ENCODE assay signal across 18 cellular contexts in genomic region chr10:72227826-72228225, GRCh38. TPM values are rescaled to one million over a fixed set of nuclear protein-coding genes. Genes with fewer than 3 reads are reported as not detected.
DNase-seq lines count a peak whose midpoint lies in the region; ATAC-seq, FAIRE-seq and TF ChIP-seq lines count a peak whose summit lies in the region.
"Had no signal": no experiment of that assay in that cellular context is flagged by ENCODE, and none has a peak within 500 bp of the region (broad histone marks: within the 10 kb centered on the region; RNA-seq: fewer than 3 reads in every experiment).

No MANE protein-coding gene starts in this region.

- H3K4me3 Mint-ChIP-seq in brain = no peak overlapping the region
- H3K4me3 Mint-ChIP-seq: neural progenitor cell had no signal

- TF ChIP-seq RAD21 in HepG2 (CRISPR knock-in tag; IDR thresholded peaks at IDR 0.05) = no peak

- H4K20me1 ChIP-seq in HepG2 (ENCODE audit: insufficient read depth, low read length) = no peaks in the 10 kb centered on the region

- H3K4me1 ChIP-seq in right lobe of liver (peaks cover 0 to 54% (median 13%) of the 10 kb centered on the region in 4 donors), HepG2 (ENCODE audit: insufficient read depth, low read length) (peaks cover 14% of the 10 kb centered on the region), pancreas (peaks cover 61 to 83% (median 73%) of the 10 kb centered on the region in 3 donors)

- TF ChIP-seq POLR2A in right lobe of liver (IDR thresholded peaks at IDR 0.05) (no peak), HepG2 (IDR thresholded peaks at IDR 0.05; ENCODE audit: insufficient read depth in 1 of 2, low read depth in 2 of 2, low read length in 2 of 2) (no peak)

- peaks cover 57% of the 10 kb centered on the region for H3K4me1 Mint-ChIP-seq in brain

- DNase-seq in right lobe of liver (no peak), HepG2 (ENCODE audit: low spot score) (no peak), pancreas (no peak), NOMO-1 treated with DMSO at 0.1 percent for 48 hours (lab: John Stamatoyannopoulos, UW; ENCODE audit: unreplicated experiment) (no peak), activated gamma-delta T cell treated with Interleukin-2 at 50 U/mL for 16 hours (no peak), DMS114 treated with DMSO at 0.1 percent for 48 hours (lab: John Stamatoyannopoulos, UW; ENCODE audit: unreplicated experiment) (no peak)
- DNase-seq: activated CD4-positive, alpha-beta T cell treated with anti-CD3 and anti-CD28 coated beads for 48 hours; DMS 273 treated with DMSO at 0.1 percent for 48 hours; KBM-7; SIG-M5; stimulated activated CD4-positive, alpha-beta T cell treated with anti-CD3 and anti-CD28 coated beads, Interleukin-2, amount 100 ng/mL, for 24 hours; T-helper 9 cell had no signal

- no peak overlapping the region for H3K9ac ChIP-seq in HepG2 (ENCODE audit: insufficient read depth, low read depth, low read length)
- H3K9ac ChIP-seq: neural progenitor cell had no signal

- POLR2A ChIA-PET in HepG2 (lab: Yijun Ruan, JAX) = no interaction called here

- TF ChIP-seq CTCF in right lobe of liver (IDR thresholded peaks at IDR 0.05) = no peak
- no peak for TF ChIP-seq CTCF in HepG2 (CRISPR knock-in tag; IDR thresholded peaks at IDR 0.05)
- TF ChIP-seq CTCF in brain (conservative IDR thresholded peaks at IDR 0.05) = no peak
- no peak for TF ChIP-seq CTCF in pancreas (IDR thresholded peaks at IDR 0.05)

- intact Hi-C loops in right lobe of liver (cut with DNase I) = loop anchor here in 1 of 2 donors (10.0 kb wide), 1 partner anchor 97 kb away; no protein-coding TSS in a partner anchor
- intact Hi-C loops in HepG2 (cut with micrococcal nuclease; ENCODE audit: unreplicated experiment) = loop anchor here (10.0 kb wide), 2 partner anchors 97 to 103 kb away; no protein-coding TSS in a partner anchor
- intact Hi-C loops in pancreas (cut with DNase I) = loop anchor here in 1 of 3 donors (10.0 kb wide), 1 partner anchor 97 kb away; no protein-coding TSS in a partner anchor

- BruUV-seq in HepG2 (replicated peaks; lab: Mats Ljungman, UMichigan) = no TSS peak

- H3K27me3 ChIP-seq in right lobe of liver (no peaks in the 10 kb centered on the region), HepG2 (ENCODE audit: control insufficient read depth in 1 of 2, insufficient read depth in 2 of 2, low read length in 2 of 2) (no peaks in the 10 kb centered on the region), pancreas (no peaks in the 10 kb centered on the region)
- H3K27me3 ChIP-seq: neural progenitor cell had no signal

- TF ChIP-seq EP300 in HepG2 (IDR thresholded peaks at IDR 0.05; ENCODE audit: low read depth in 2 of 2, low read length in 2 of 2) (no peak), HepG2 (CRISPR knock-in tag; IDR thresholded peaks at IDR 0.05; ENCODE audit: borderline replicate concordance) (no peak)

- H3K36me3 ChIP-seq in right lobe of liver (peaks cover 0 to 20% (median 10%) of the 10 kb centered on the region in 4 donors), HepG2 (replicated peaks in 1 of 2; ENCODE audit: control insufficient read depth in 1 of 2, insufficient read depth in 2 of 2, low read length in 2 of 2) (peaks cover 8 to 23% of the 10 kb centered on the region in 2 experiments; a peak in 4 of 5 replicates), pancreas (peaks cover 0 to 17% (median 0%) of the 10 kb centered on the region in 3 donors)

- H3K27ac ChIP-seq in right lobe of liver (peak overlapping the region in 2 of 3 donors; percentile 82 to 87), HepG2 (ENCODE audit: extremely low read length, insufficient read depth, low read length) (no peak overlapping the region), pancreas (peak overlapping the region; percentile 47 to 93 (median 82))
- H3K27ac ChIP-seq: HL-60, neural progenitor cell had no signal

- H3K9me3 Mint-ChIP-seq in brain = no peaks in the 10 kb centered on the region
- H3K9me3 Mint-ChIP-seq: neural progenitor cell had no signal

- peak overlapping the region in 3 of 5 experiments; percentile 82 to 85 (median 84) for H3K27ac Mint-ChIP-seq in brain
- H3K27ac Mint-ChIP-seq: neural progenitor cell had no signal

- ATAC-seq in right lobe of liver = no peak
- no peak for ATAC-seq in HepG2
- no peak for ATAC-seq in pancreas
- no peak for ATAC-seq in HG03108 (IDR thresholded peaks at IDR 0.05; ENCODE audit: unreplicated experiment)

- no peak for FAIRE-seq in HepG2 (lab: Jason Lieb, UNC)
- no peak for FAIRE-seq in pancreas (lab: Jason Lieb, UNC)
- FAIRE-seq: endothelial cell of umbilical vein, frontal cortex had no signal

- H3K4me2 ChIP-seq in HepG2 (ENCODE audit: low read depth, low read length) = no peak overlapping the region
- H3K4me2 ChIP-seq: neural progenitor cell had no signal

- in situ Hi-C loops in HepG2 (cut with HindIII; ENCODE audit: extremely low pct_ligation_motif_present, low pct_unique_long_range_greater_than_20kb) = no loop called here

- WGBS in right lobe of liver (ENCODE audit: insufficient coverage, low coverage, low lambda C conversion rate, missing lambda C conversion rate) = 75% methylated on average over 5 of the region's 6 CpGs
- 96% methylated on average over 6 of the region's 6 CpGs for WGBS in HepG2 (ENCODE audit: low lambda C conversion rate)
- 82 to 87% methylated on average over 6 of the region's 6 CpGs for WGBS in pancreas, 2 donors

- no peak overlapping the region for H2AFZ ChIP-seq in HepG2 (ENCODE audit: low read length)
- H2AFZ ChIP-seq: neural progenitor cell had no signal

- CTCF ChIA-PET in HepG2 (lab: Yijun Ruan, JAX; ENCODE audit: low intra/inter-chr PET ratio, low total read pairs) = no interaction called here

- H3K79me2 ChIP-seq in HepG2 (ENCODE audit: insufficient read depth, low read length) = peaks cover 28% of the 10 kb centered on the region

- peaks cover 41% of the 10 kb centered on the region for H3K36me3 Mint-ChIP-seq in brain

- H3K27me3 Mint-ChIP-seq in brain = no peaks in the 10 kb centered on the region

- H3K4me3 ChIP-seq in right lobe of liver (no peak overlapping the region), HepG2 (replicated peaks in 1 of 3; ENCODE audit: insufficient read depth in 1 of 3, low read depth in 2 of 3, low read length in 3 of 3) (no peak overlapping the region), pancreas (no peak overlapping the region)
- H3K4me3 ChIP-seq: neural progenitor cell had no signal

- H3K9me3 ChIP-seq in right lobe of liver (no peaks in the 10 kb centered on the region), HepG2 (ENCODE audit: low read length) (no peaks in the 10 kb centered on the region), pancreas (no peaks in the 10 kb centered on the region)

RNA-seq across cellular contexts. Expression of gene ASCC1, which starts 11.8 kb away (rescaled TPM):
- total RNA-seq in right lobe of liver = 10 to 100 TPM; 12.0 to 26.5 (median 14.5) TPM
- total RNA-seq in HepG2 (2016; rRNA removed; fragmentation: Illumina TruSeq; extraction: Trizol) = 30.1 and 51.0 TPM in 2 replicates
- total RNA-seq in HepG2 (2016; cell fraction: cytosol; rRNA removed; fragmentation: Illumina TruSeq; extraction: Trizol; ENCODE audit: low read depth) = 5.7 and 7.9 TPM in 2 replicates
- total RNA-seq in HepG2 (2016; cell fraction: insoluble cytoplasmic fraction; rRNA removed; fragmentation: Illumina TruSeq; extraction: Trizol) = 31.9 and 52.7 TPM in 2 replicates
- total RNA-seq in HepG2 (2016; cell fraction: membrane; rRNA removed; fragmentation: Illumina TruSeq; extraction: Trizol) = 8.5 and 11.2 TPM in 2 replicates
- 19.7 and 20.4 TPM in 2 replicates for total RNA-seq in HepG2 (2016; cell fraction: nucleus; rRNA removed; fragmentation: Illumina TruSeq; extraction: Trizol)
- 16.6 and 21.6 TPM in 2 replicates for polyA plus RNA-seq in HepG2 (2011; rRNA removed)
- polyA plus RNA-seq in HepG2 (2011; cell fraction: cytosol; rRNA removed) = 12.4 and 18.1 TPM in 2 replicates
- 7.4 and 10.0 TPM in 2 replicates for polyA plus RNA-seq in HepG2 (2011; cell fraction: nucleus; rRNA removed)
- 23.8 and 25.1 TPM in 2 replicates for polyA plus RNA-seq in HepG2 (2012)
- 2.5 and 3.4 TPM in 2 replicates for polyA plus RNA-seq in HepG2 (2016; cell fraction: cytosol; fragmentation: Illumina TruSeq; extraction: Trizol; ENCODE audit: low read depth)
- polyA plus RNA-seq in HepG2 (2016; cell fraction: insoluble cytoplasmic fraction; fragmentation: Illumina TruSeq; extraction: Trizol; ENCODE audit: low read depth) = 47.4 and 47.8 TPM in 2 replicates
- polyA plus RNA-seq in HepG2 (2016; cell fraction: membrane; fragmentation: Illumina TruSeq; extraction: Trizol; ENCODE audit: low read depth) = 5.9 and 6.9 TPM in 2 replicates
- 22.3 and 27.0 TPM in 2 replicates for polyA plus RNA-seq in HepG2 (2016; cell fraction: nucleus; fragmentation: Illumina TruSeq; extraction: Trizol; ENCODE audit: insufficient read depth, low read depth)
- 21.8 and 33.7 TPM in 2 replicates for polyA minus RNA-seq in HepG2 (2011; rRNA and poly(A)+ RNA removed; ENCODE audit: low replicate concordance)
- 16.5 and 21.2 TPM in 2 replicates for polyA minus RNA-seq in HepG2 (2011; cell fraction: cytosol; rRNA and poly(A)+ RNA removed)
- polyA minus RNA-seq in HepG2 (2011; cell fraction: nucleus; rRNA and poly(A)+ RNA removed) = 25.8 and 32.3 TPM in 2 replicates
- polyA plus RNA-seq in brain (ENCODE audit: insufficient read depth, low read depth, low replicate concordance) = 43.6 TPM
- 10 to 100 TPM; 11.7 to 26.0 (median 16.9) TPM for total RNA-seq in pancreas
- 10 to 100 TPM in 1 of 2 donors, 1 to 10 TPM in 1; 5.4 to 10.5 TPM for polyA plus RNA-seq in pancreas

RNA-seq across cellular contexts. Expression of gene ANAPC16, which starts 12.0 kb away (rescaled TPM):
- total RNA-seq in right lobe of liver = 10 to 100 TPM; 38.6 to 79.2 (median 51.3) TPM
- 74.8 and 95.6 TPM in 2 replicates for total RNA-seq in HepG2 (2016; rRNA removed; fragmentation: Illumina TruSeq; extraction: Trizol)
- 91.2 and 103 TPM in 2 replicates for total RNA-seq in HepG2 (2016; cell fraction: cytosol; rRNA removed; fragmentation: Illumina TruSeq; extraction: Trizol; ENCODE audit: low read depth)
- total RNA-seq in HepG2 (2016; cell fraction: insoluble cytoplasmic fraction; rRNA removed; fragmentation: Illumina TruSeq; extraction: Trizol) = 76.8 and 94.9 TPM in 2 replicates
- total RNA-seq in HepG2 (2016; cell fraction: membrane; rRNA removed; fragmentation: Illumina TruSeq; extraction: Trizol) = 149 and 166 TPM in 2 replicates
- total RNA-seq in HepG2 (2016; cell fraction: nucleus; rRNA removed; fragmentation: Illumina TruSeq; extraction: Trizol) = 25.8 and 31.4 TPM in 2 replicates
- polyA plus RNA-seq in HepG2 (2011; rRNA removed) = 70.4 and 89.4 TPM in 2 replicates
- polyA plus RNA-seq in HepG2 (2011; cell fraction: cytosol; rRNA removed) = 49.3 and 62.9 TPM in 2 replicates
- 10.9 and 14.2 TPM in 2 replicates for polyA plus RNA-seq in HepG2 (2011; cell fraction: nucleus; rRNA removed)
- 59.2 and 62.8 TPM in 2 replicates for polyA plus RNA-seq in HepG2 (2012)
- 138 and 184 TPM in 2 replicates for polyA plus RNA-seq in HepG2 (2016; cell fraction: cytosol; fragmentation: Illumina TruSeq; extraction: Trizol; ENCODE audit: low read depth)
- 106 and 114 TPM in 2 replicates for polyA plus RNA-seq in HepG2 (2016; cell fraction: insoluble cytoplasmic fraction; fragmentation: Illumina TruSeq; extraction: Trizol; ENCODE audit: low read depth)
- 159 and 184 TPM in 2 replicates for polyA plus RNA-seq in HepG2 (2016; cell fraction: membrane; fragmentation: Illumina TruSeq; extraction: Trizol; ENCODE audit: low read depth)
- 52.6 and 58.6 TPM in 2 replicates for polyA plus RNA-seq in HepG2 (2016; cell fraction: nucleus; fragmentation: Illumina TruSeq; extraction: Trizol; ENCODE audit: insufficient read depth, low read depth)
- 27.8 and 41.1 TPM in 2 replicates for polyA minus RNA-seq in HepG2 (2011; rRNA and poly(A)+ RNA removed; ENCODE audit: low replicate concordance)
- polyA minus RNA-seq in HepG2 (2011; cell fraction: cytosol; rRNA and poly(A)+ RNA removed) = 13.3 and 15.2 TPM in 2 replicates
- 9.3 and 13.2 TPM in 2 replicates for polyA minus RNA-seq in HepG2 (2011; cell fraction: nucleus; rRNA and poly(A)+ RNA removed)
- 79.8 TPM for polyA plus RNA-seq in brain (ENCODE audit: insufficient read depth, low read depth, low replicate concordance)
- 10 to 100 TPM; 52.4 to 92.6 (median 68.0) TPM for total RNA-seq in pancreas
- polyA plus RNA-seq in pancreas = 100 to 1,000 TPM in 1 of 2 donors, 10 to 100 TPM in 1; 92.0 to 153 TPM

RNA-seq across cellular contexts. Expression of gene DDIT4, which starts 45.9 kb away (rescaled TPM):
- total RNA-seq in right lobe of liver = 100 to 1,000 TPM in 4 of 6 experiments, 10 to 100 TPM in 2; 51.7 to 180 (median 143) TPM
- total RNA-seq in HepG2 (2016; rRNA removed; fragmentation: Illumina TruSeq; extraction: Trizol) = 35.2 and 35.6 TPM in 2 replicates
- 17.3 and 17.4 TPM in 2 replicates for total RNA-seq in HepG2 (2016; cell fraction: cytosol; rRNA removed; fragmentation: Illumina TruSeq; extraction: Trizol; ENCODE audit: low read depth)
- 35.9 and 37.2 TPM in 2 replicates for total RNA-seq in HepG2 (2016; cell fraction: insoluble cytoplasmic fraction; rRNA removed; fragmentation: Illumina TruSeq; extraction: Trizol)
- total RNA-seq in HepG2 (2016; cell fraction: membrane; rRNA removed; fragmentation: Illumina TruSeq; extraction: Trizol) = 34.5 and 35.2 TPM in 2 replicates
- total RNA-seq in HepG2 (2016; cell fraction: nucleus; rRNA removed; fragmentation: Illumina TruSeq; extraction: Trizol) = 19.2 and 19.4 TPM in 2 replicates
- 40.7 and 78.9 TPM in 2 replicates for polyA plus RNA-seq in HepG2 (2011; rRNA removed)
- polyA plus RNA-seq in HepG2 (2011; cell fraction: cytosol; rRNA removed) = 47.3 and 59.3 TPM in 2 replicates
- 73.1 and 98.3 TPM in 2 replicates for polyA plus RNA-seq in HepG2 (2011; cell fraction: nucleus; rRNA removed)
- polyA plus RNA-seq in HepG2 (2012) = 82.2 and 137 TPM in 2 replicates
- 3.8 and 5.2 TPM in 2 replicates for polyA plus RNA-seq in HepG2 (2016; cell fraction: cytosol; fragmentation: Illumina TruSeq; extraction: Trizol; ENCODE audit: low read depth)
- polyA plus RNA-seq in HepG2 (2016; cell fraction: insoluble cytoplasmic fraction; fragmentation: Illumina TruSeq; extraction: Trizol; ENCODE audit: low read depth) = 24.9 and 26.7 TPM in 2 replicates
- polyA plus RNA-seq in HepG2 (2016; cell fraction: membrane; fragmentation: Illumina TruSeq; extraction: Trizol; ENCODE audit: low read depth) = 8.1 and 8.4 TPM in 2 replicates
- 27.3 and 28.4 TPM in 2 replicates for polyA plus RNA-seq in HepG2 (2016; cell fraction: nucleus; fragmentation: Illumina TruSeq; extraction: Trizol; ENCODE audit: insufficient read depth, low read depth)
- polyA minus RNA-seq in HepG2 (2011; rRNA and poly(A)+ RNA removed; ENCODE audit: low replicate concordance) = 150 and 161 TPM in 2 replicates
- 74.7 and 77.2 TPM in 2 replicates for polyA minus RNA-seq in HepG2 (2011; cell fraction: cytosol; rRNA and poly(A)+ RNA removed)
- polyA minus RNA-seq in HepG2 (2011; cell fraction: nucleus; rRNA and poly(A)+ RNA removed) = 51.2 and 56.2 TPM in 2 replicates
- 121 TPM for polyA plus RNA-seq in brain (ENCODE audit: insufficient read depth, low read depth, low replicate concordance)
- 1,000 to 10,000 TPM in 1 of 6 donors, 100 to 1,000 TPM in 3, 10 to 100 TPM in 2; 61.6 to 1,144 (median 191) TPM for total RNA-seq in pancreas
- 100 to 1,000 TPM; 228 to 795 TPM for polyA plus RNA-seq in pancreas
